In genomic region chr21:35987475-35987874, GRCh38 we compare ENCODE assay signal across 17 cellular contexts.
"Had no signal": no experiment of that assay in that cellular context is flagged by ENCODE, and none has a peak within 500 bp of the region (broad histone marks: within the 10 kb centered on the region; RNA-seq: fewer than 3 reads in every experiment).

No MANE protein-coding gene starts in this region.

- H3K4me1 ChIP-seq: ascending aorta, foreskin keratinocyte, suprapubic skin had no signal

- H3K4me3 ChIP-seq: ascending aorta, smooth muscle cell, suprapubic skin had no signal

- H3K36me3 ChIP-seq: ascending aorta, suprapubic skin had no signal

- ATAC-seq: activated naive CD8-positive, alpha-beta T cell treated with anti-CD3 and anti-CD28 coated beads, Interleukin-2, amount 50 U/mL, for 24 hours; foreskin keratinocyte; natural killer cell treated with Interleukin-12 subunit alpha and Interleukin-12 subunit beta and Interleukin-15 and Interleukin-18, amount 100 ng/mL, for 72 hours; right cardiac atrium had no signal

- DNase-seq: activated CD4-positive, alpha-beta T cell treated with anti-CD3 and anti-CD28 coated beads, Interleukin-2, amount 50 U/mL, for 1 hour; activated naive CD4-positive, alpha-beta T cell treated with anti-CD3 and anti-CD28 coated beads for 36 hours; activated naive CD8-positive, alpha-beta T cell treated with anti-CD3 and anti-CD28 coated beads, Interleukin-2, amount 50 U/mL, for 24 hours; activated T-cell treated with anti-CD3 and anti-CD28 coated beads for 4 hours; effector memory CD4-positive, alpha-beta T cell; foreskin keratinocyte; immature natural killer cell; nucleus accumbens; right cardiac atrium; stimulated activated CD4-positive, alpha-beta T cell treated with anti-CD3 and anti-CD28 coated beads, Interleukin-4, amount 100 ng/mL, for 4 hours; stimulated activated CD8-positive, alpha-beta memory T cell treated with anti-CD3 and anti-CD28 coated beads, Interleukin-4, amount 100 ng/mL, for 48 hours; stimulated activated naive CD4-positive, alpha-beta T cell treated with Interleukin-2 at 50 U/mL for 16 hours; T-helper 9 cell had no signal

- H3K27me3 ChIP-seq: ascending aorta had no signal

- H3K27ac ChIP-seq: ascending aorta, foreskin keratinocyte, suprapubic skin had no signal

- H3K9me3 ChIP-seq: ascending aorta, suprapubic skin had no signal
